ENCODE assay signal across 8 cellular contexts in the genomic region with DNA sequence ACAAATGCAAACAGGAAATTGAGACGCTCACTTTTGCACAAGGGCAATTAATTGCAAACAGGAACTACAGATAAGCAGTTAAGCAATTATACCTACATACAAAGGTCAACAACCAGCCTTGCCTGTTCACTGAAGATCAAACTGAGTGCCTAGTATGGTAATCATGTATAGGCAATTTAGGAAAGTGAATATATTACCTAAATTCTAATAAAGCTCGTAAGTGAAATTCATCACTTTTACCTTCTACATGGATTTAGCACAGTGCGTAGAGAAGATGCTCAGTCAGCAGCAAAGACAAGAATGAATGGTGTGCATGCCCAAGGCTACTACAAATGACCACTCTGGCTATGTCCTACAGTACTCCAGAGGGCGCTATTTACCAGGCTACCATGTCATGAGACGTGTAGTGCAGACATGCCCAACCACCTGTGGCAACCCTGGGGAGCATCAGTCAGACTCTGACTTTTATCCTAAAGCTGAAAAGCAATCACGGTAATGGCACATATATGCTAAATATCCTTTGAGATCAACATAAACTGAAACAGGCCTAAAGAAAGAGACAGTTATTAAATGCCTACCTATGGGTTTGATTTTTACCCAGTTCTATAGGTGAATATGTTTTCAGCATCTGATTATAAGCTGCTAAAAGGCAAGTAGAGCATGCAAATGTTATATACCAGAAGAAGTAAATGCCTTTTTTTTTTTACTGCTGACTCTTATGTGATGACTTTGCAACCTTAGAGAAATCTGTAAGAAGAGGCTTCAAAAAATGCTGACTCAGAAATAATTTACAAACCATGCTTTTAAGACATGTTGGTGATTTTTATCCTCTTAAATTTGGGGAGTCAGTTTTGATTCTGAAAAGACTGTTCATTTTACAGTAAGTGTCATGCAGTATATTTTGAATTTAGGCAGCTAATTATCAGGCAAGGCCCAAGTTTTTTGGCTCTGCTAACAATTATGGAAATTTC.
DNase-seq lines count a peak whose midpoint lies in the region; ATAC-seq, FAIRE-seq and TF ChIP-seq lines count a peak whose summit lies in the region.

No MANE protein-coding gene starts in this region.

- dilution Hi-C loops in endothelial cell of umbilical vein (cut with MboI; ENCODE audit: extremely low pct_ligation_motif_present, low sequenced_read_pairs), result no loop called here

- TF ChIP-seq CTCF in endothelial cell of umbilical vein (IDR thresholded peaks at IDR 0.05; ENCODE audit: extremely low read depth in 1 of 2, insufficient read depth in 1 of 2, low read depth in 1 of 2, low read length in 2 of 2), result peak; percentile 49 to 71
- peak; percentile 45 to 92 (median 72) for TF ChIP-seq CTCF in thyroid gland (IDR thresholded peaks at IDR 0.05)

- no peaks in the 10 kb centered on the region for H3K9me1 ChIP-seq in endothelial cell of umbilical vein (replicated peaks; ENCODE audit: control insufficient read depth, extremely low read depth, insufficient read depth, low read length)

- no peaks in the 10 kb centered on the region for H3K9me3 ChIP-seq in endothelial cell of umbilical vein (replicated peaks; ENCODE audit: control insufficient read depth, insufficient read depth, low read length)
- no peaks in the 10 kb centered on the region for H3K9me3 ChIP-seq in thyroid gland

- H3K9ac ChIP-seq in endothelial cell of umbilical vein (replicated peaks; ENCODE audit: extremely low read depth, insufficient read depth, low read length), result no peak overlapping the region

- no peaks in the 10 kb centered on the region for H4K20me1 ChIP-seq in endothelial cell of umbilical vein (replicated peaks; ENCODE audit: control insufficient read depth, extremely low read depth, insufficient read depth, low read length)

- no peak for TF ChIP-seq POLR2A in endothelial cell of umbilical vein (IDR thresholded peaks at IDR 0.05; ENCODE audit: low read depth, low read length)
- TF ChIP-seq POLR2A in thyroid gland (IDR thresholded peaks at IDR 0.05), result no peak

- H3K4me3 ChIP-seq in endothelial cell of umbilical vein (replicated peaks in 1 of 3; ENCODE audit: insufficient read depth in 1 of 3, low read depth in 1 of 3, low read length in 3 of 3), result no peak overlapping the region
- no peak overlapping the region for H3K4me3 ChIP-seq in thyroid gland (replicated peaks in 1 of 3)

- H3K79me2 ChIP-seq in endothelial cell of umbilical vein (ENCODE audit: control insufficient read depth, insufficient read depth, low read length), result no peaks in the 10 kb centered on the region

- H2AFZ ChIP-seq in endothelial cell of umbilical vein (ENCODE audit: low read depth, low read length), result no peak overlapping the region

- H3K4me1 ChIP-seq in endothelial cell of umbilical vein (ENCODE audit: control insufficient read depth, extremely low read depth, insufficient read depth, low read length) (no peaks in the 10 kb centered on the region), thyroid gland (peaks cover 0 to 4% of the 10 kb centered on the region in 2 donors)

- intact Hi-C loops in endothelial cell of umbilical vein (cut with micrococcal nuclease) (loop anchor here (1.0 to 10.0 kb wide), 9 partner anchors 262 to 1265 kb away; partner anchors contain the start of gene BANK1), thyroid gland (cut with DNase I) (loop anchor here (5.0 kb wide), 1 partner anchor 563 kb away; no protein-coding TSS in a partner anchor)

- H3K4me3 Mint-ChIP-seq in activated CD4-positive, alpha-beta memory T cell treated with anti-CD3 and anti-CD28 coated beads, Interleukin-2, amount 10 ng/mL, durations not matched to agents 7 days and 5 days, result no peak overlapping the region
- no peak overlapping the region for H3K4me3 Mint-ChIP-seq in naive thymus-derived CD8-positive, alpha-beta T cell

- POLR2A ChIA-PET in activated CD4-positive, alpha-beta memory T cell treated with anti-CD3 and anti-CD28 coated beads, Interleukin-2, amount 10 ng/mL, durations not matched to agents 7 days and 5 days (lab: Charles Lee), result interaction anchor here (1.0 to 1.2 kb wide), 3 partner anchors 177 to 179 kb away, joined by 3 to 6 read pairs (median 4); partner anchors contain the start of gene PPP3CA
- POLR2A ChIA-PET in endothelial cell of umbilical vein (lab: Charles Lee), result no interaction called here
- POLR2A ChIA-PET in naive thymus-derived CD8-positive, alpha-beta T cell (lab: Charles Lee), result interaction anchor here (0.6 kb wide), 1 partner anchor 234 kb away, joined by 4 read pairs; no protein-coding TSS in a partner anchor

- H3K9me3 Mint-ChIP-seq in activated CD4-positive, alpha-beta memory T cell treated with anti-CD3 and anti-CD28 coated beads, Interleukin-2, amount 10 ng/mL, durations not matched to agents 7 days and 5 days, result no peaks in the 10 kb centered on the region
- no peaks in the 10 kb centered on the region for H3K9me3 Mint-ChIP-seq in naive thymus-derived CD8-positive, alpha-beta T cell

- H3K27ac Mint-ChIP-seq in activated CD4-positive, alpha-beta memory T cell treated with anti-CD3 and anti-CD28 coated beads, Interleukin-2, amount 10 ng/mL, durations not matched to agents 7 days and 5 days, result no peak overlapping the region
- H3K27ac Mint-ChIP-seq in naive thymus-derived CD8-positive, alpha-beta T cell, result no peak overlapping the region

- WGBS in thyroid gland, 2 donors, result 43 to 51% methylated on average over 6 of the region's 6 CpGs

- FAIRE-seq in endothelial cell of umbilical vein (lab: Jason Lieb, UNC), result peak; percentile 68

- no peak overlapping the region for H3K4me2 ChIP-seq in endothelial cell of umbilical vein (ENCODE audit: insufficient read depth, low read length)

- ATAC-seq in GM19452 (IDR thresholded peaks at IDR 0.05; ENCODE audit: unreplicated experiment) (peak; percentile 98), HG03457 (IDR thresholded peaks at IDR 0.05; ENCODE audit: unreplicated experiment) (peak; percentile 97)
- ATAC-seq in naive thymus-derived CD8-positive, alpha-beta T cell, result peak; percentile 87 to 89

- H3K4me1 Mint-ChIP-seq in activated CD4-positive, alpha-beta memory T cell treated with anti-CD3 and anti-CD28 coated beads, Interleukin-2, amount 10 ng/mL, durations not matched to agents 7 days and 5 days, result no peaks in the 10 kb centered on the region
- H3K4me1 Mint-ChIP-seq in naive thymus-derived CD8-positive, alpha-beta T cell, result peaks cover 0 to 12% (median under 1%) of the 10 kb centered on the region in 4 donors

- no TSS peak for BruUV-seq in endothelial cell of umbilical vein (replicated peaks; lab: Mats Ljungman, UMichigan)

- CTCF ChIA-PET in activated CD4-positive, alpha-beta memory T cell treated with anti-CD3 and anti-CD28 coated beads, Interleukin-2, amount 10 ng/mL, durations not matched to agents 7 days and 5 days (lab: Charles Lee), result interaction anchor here (0.6 to 2.0 kb wide), 13 partner anchors 10 to 1076 kb away, joined by 3 to 15 read pairs (median 4); no protein-coding TSS in a partner anchor
- CTCF ChIA-PET in endothelial cell of umbilical vein (lab: Charles Lee), result interaction anchor here (0.7 to 4.5 kb wide), 10 partner anchors 92 to 1130 kb away, joined by 3 to 33 read pairs (median 4); no protein-coding TSS in a partner anchor

- H3K27me3 ChIP-seq in endothelial cell of umbilical vein (ENCODE audit: control insufficient read depth in 2 of 2, insufficient read depth in 2 of 2, low read length in 2 of 2) (no peaks in the 10 kb centered on the region), thyroid gland (no peaks in the 10 kb centered on the region)

- peak; percentile 60 for DNase-seq in CMK (ENCODE audit: low read depth)
- DNase-seq in NCI-H526 (lab: John Stamatoyannopoulos, UW), result peak; percentile 40 to 77
- peak; percentile 65 for DNase-seq in activated CD4-positive, alpha-beta memory T cell treated with anti-CD3 and anti-CD28 coated beads, Interleukin-2, amount 10 ng/mL, durations not matched to agents 7 days and 5 days
- DNase-seq in endothelial cell of umbilical vein (ENCODE audit: low read depth, low spot score), result peak; percentile 60
- peak; percentile 10 to 80 (median 55) for DNase-seq in naive thymus-derived CD8-positive, alpha-beta T cell
- peak; percentile 70 to 73 for DNase-seq in thyroid gland

- no peaks in the 10 kb centered on the region for H3K27me3 Mint-ChIP-seq in activated CD4-positive, alpha-beta memory T cell treated with anti-CD3 and anti-CD28 coated beads, Interleukin-2, amount 10 ng/mL, durations not matched to agents 7 days and 5 days
- H3K27me3 Mint-ChIP-seq in naive thymus-derived CD8-positive, alpha-beta T cell, result no peaks in the 10 kb centered on the region

- no peaks in the 10 kb centered on the region for H3K36me3 ChIP-seq in endothelial cell of umbilical vein (ENCODE audit: control insufficient read depth in 2 of 2, extremely low read depth in 1 of 2, insufficient read depth in 2 of 2, low read length in 2 of 2)
- no peaks in the 10 kb centered on the region for H3K36me3 ChIP-seq in thyroid gland

- H3K36me3 Mint-ChIP-seq in activated CD4-positive, alpha-beta memory T cell treated with anti-CD3 and anti-CD28 coated beads, Interleukin-2, amount 10 ng/mL, durations not matched to agents 7 days and 5 days (ENCODE audit: low read depth), result no peaks in the 10 kb centered on the region
- peaks cover 0 to 5% (median 0%) of the 10 kb centered on the region in 3 donors for H3K36me3 Mint-ChIP-seq in naive thymus-derived CD8-positive, alpha-beta T cell

- H3K27ac ChIP-seq in endothelial cell of umbilical vein (ENCODE audit: insufficient read depth, low read depth, low read length), result no peak overlapping the region
- no peak overlapping the region for H3K27ac ChIP-seq in thyroid gland

TF ChIP-seq in endothelial cell of umbilical vein, 7 proteins besides CTCF, POLR2A, EP300 and RAD21:
- no peak for TF ChIP-seq GATA2 (IDR thresholded peaks at IDR 0.05; ENCODE audit: insufficient read depth, insufficient read length, low read depth, low read length)
- no peak for TF ChIP-seq JUN (IDR thresholded peaks at IDR 0.05; ENCODE audit: borderline replicate concordance, insufficient read depth, insufficient read length, low read depth)
- no peak for TF ChIP-seq POLR2AphosphoS5 (IDR thresholded peaks at IDR 0.05; ENCODE audit: insufficient read depth, low read depth, low read length)
- TF ChIP-seq FOS (IDR thresholded peaks at IDR 0.05; ENCODE audit: borderline replicate concordance, insufficient read depth, low read length), result no peak
- TF ChIP-seq MYC (IDR thresholded peaks at IDR 0.05; ENCODE audit: low read depth, low read length), result no peak
- TF ChIP-seq, protein P1, sequence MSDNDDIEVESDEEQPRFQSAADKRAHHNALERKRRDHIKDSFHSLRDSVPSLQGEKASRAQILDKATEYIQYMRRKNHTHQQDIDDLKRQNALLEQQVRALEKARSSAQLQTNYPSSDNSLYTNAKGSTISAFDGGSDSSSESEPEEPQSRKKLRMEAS (IDR thresholded peaks at IDR 0.05; ENCODE audit: insufficient read depth, insufficient read length), result no peak
- TF ChIP-seq EZH2 (IDR thresholded peaks at IDR 0.05; ENCODE audit: borderline replicate concordance, low read depth, low read length, severe bottlenecking), result no peak
